Comparison of ENCODE assay signal across 7 cellular contexts in the genomic region with DNA sequence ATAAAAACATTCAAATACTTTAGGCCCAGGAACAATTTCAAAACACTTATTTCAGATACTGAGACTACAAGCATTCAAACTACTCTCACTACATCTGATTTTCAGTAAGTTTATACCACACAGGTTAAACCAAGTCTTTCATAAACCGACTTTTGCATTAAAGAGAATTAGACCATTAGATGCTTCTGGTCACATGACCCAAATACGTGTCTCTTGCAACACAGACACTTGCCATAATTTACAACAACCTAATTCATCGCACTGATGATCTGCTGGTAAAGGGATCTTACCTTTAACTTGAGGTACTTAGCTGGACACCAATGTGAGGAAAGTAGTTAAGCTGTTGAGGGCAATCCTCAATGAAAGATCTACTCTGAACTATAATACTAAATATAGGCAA. TPM values are rescaled to one million over a fixed set of nuclear protein-coding genes. Genes with fewer than 3 reads are reported as not detected.
DNase-seq lines count a peak whose midpoint lies in the region; ATAC-seq and TF ChIP-seq lines count a peak whose summit lies in the region.

No MANE protein-coding gene starts in this region.

- H2BK20ac ChIP-seq in H9 (ENCODE audit: low read depth, low read length, poor library complexity, severe bottlenecking), result no peak overlapping the region

- no peak overlapping the region for H2BK5ac ChIP-seq in H9 (ENCODE audit: insufficient read length, low read length)

- H2AK5ac ChIP-seq in H9 (ENCODE audit: insufficient read length, low read length), result no peak overlapping the region

- ATAC-seq in gastrocnemius medialis (no peak), GM21515 (IDR thresholded peaks at IDR 0.05; ENCODE audit: unreplicated experiment) (no peak)

- no peak overlapping the region for H2BK15ac ChIP-seq in H9 (ENCODE audit: low read depth, low read length)

- H3K27ac Mint-ChIP-seq in H9, result peak overlapping the region in 1 of 3 experiments; percentile 93; a peak in 4 of 7 replicates

- intact Hi-C loops in gastrocnemius medialis (cut with DNase I; ENCODE audit: low total_unique reads), result loop anchor here (10.0 kb wide), 1 partner anchor 335 kb away; no protein-coding TSS in a partner anchor

- H3K27me3 ChIP-seq in H9 (ENCODE audit: insufficient read depth, low read length) (no peaks in the 10 kb centered on the region), SJCRH30 (no peaks in the 10 kb centered on the region), gastrocnemius medialis (no peaks in the 10 kb centered on the region)

- H3K36me3 ChIP-seq in SJCRH30 (peaks cover 79% of the 10 kb centered on the region), gastrocnemius medialis (peaks cover 7 to 66% of the 10 kb centered on the region in 2 donors)

- no peak overlapping the region for H3K4ac ChIP-seq in H9 (ENCODE audit: low read depth, low read length)

- no peaks in the 10 kb centered on the region for H4K20me1 ChIP-seq in H9 (ENCODE audit: control insufficient read depth, insufficient read depth, insufficient read length)

- H3K27ac ChIP-seq in H9 (ENCODE audit: insufficient read length, low read depth, low read length) (no peak overlapping the region), SJCRH30 (no peak overlapping the region), gastrocnemius medialis (peak overlapping the region; percentile 85 to 100 (median 94))

- H3K36me3 Mint-ChIP-seq in H9 (ENCODE audit: insufficient read depth in 1 of 3, low read depth in 3 of 3), result peaks cover 65 to 81% (median 80%) of the 10 kb centered on the region in 3 experiments

- H3K9me3 ChIP-seq in H9 (ENCODE audit: control insufficient read depth, low read depth, low read length), result no peaks in the 10 kb centered on the region
- H3K9me3 ChIP-seq in SJCRH30 (replicated peaks), result no peaks in the 10 kb centered on the region
- H3K9me3 ChIP-seq in gastrocnemius medialis, result no peaks in the 10 kb centered on the region

- H3K23me2 ChIP-seq in H9 (ENCODE audit: insufficient read length, low read depth, low read length, poor library complexity, severe bottlenecking), result peaks cover 9% of the 10 kb centered on the region

- H3K4me3 ChIP-seq in SJCRH30 (peak overlapping the region; percentile 88), fibroblast of mammary gland (ENCODE audit: control insufficient read depth, low read depth, low read length) (peak overlapping the region; percentile 65), gastrocnemius medialis (peak overlapping the region; percentile 71 to 100 (median 82))

- H3T11ph ChIP-seq in H9 (ENCODE audit: low read length), result no peak overlapping the region

- no peak overlapping the region for H3K9ac ChIP-seq in H9 (ENCODE audit: extremely low read depth, insufficient read length, low read length)

- no peak overlapping the region for H3K14ac ChIP-seq in H9 (ENCODE audit: insufficient read depth, low read length)

- WGBS in H9 (ENCODE audit: extremely low coverage, insufficient read length, low lambda C conversion rate), result no CpG with 5 or more reads among the region's 3 CpGs

- H4K8ac ChIP-seq in H9 (replicated peaks; ENCODE audit: insufficient read length, low read depth, low read length), result no peak overlapping the region

- peaks cover 3% of the 10 kb centered on the region; the same call in 1 of the 2 replicates for H3K27me3 Mint-ChIP-seq in H9 (ENCODE audit: low read depth)

- H3K23ac ChIP-seq in H9 (ENCODE audit: insufficient read length, low read depth, low read length), result no peak overlapping the region

- in situ Hi-C loops in gastrocnemius medialis (cut with MboI; ENCODE audit: low sequenced_read_pairs in 4 of 4), result no loop called here

- no peak overlapping the region for H2BK12ac ChIP-seq in H9 (ENCODE audit: insufficient read length, low read depth, low read length)

- no peak for DNase-seq in H9
- DNase-seq in SJCRH30, result no peak
- DNase-seq in fibroblast of mammary gland (ENCODE audit: low read depth), result no peak
- no peak for DNase-seq in gastrocnemius medialis
- no peak for DNase-seq in NCI-H187 (lab: John Stamatoyannopoulos, UW)
- no peak for DNase-seq in COLO829 (ENCODE audit: low spot score)

- H2BK120ac ChIP-seq in H9 (ENCODE audit: low read depth, low read length, poor library complexity, severe bottlenecking), result no peak overlapping the region

- peak overlapping the region; percentile 91 for H3K4me2 ChIP-seq in H9 (ENCODE audit: insufficient read depth, insufficient read length, low read length)

- H3K56ac ChIP-seq in H9 (ENCODE audit: insufficient read length, low read depth, low read length), result no peak overlapping the region

- H4K5ac ChIP-seq in H9 (ENCODE audit: insufficient read length, low read depth, low read length), result no peak overlapping the region

- H3K4me3 Mint-ChIP-seq in H9, result peak overlapping the region; percentile 93 to 98

- H3K9me3 Mint-ChIP-seq in H9, result peaks cover 2 to 3% of the 10 kb centered on the region in 2 experiments; a peak in 3 of 5 replicates

- peaks cover 7% of the 10 kb centered on the region for H3K4me1 ChIP-seq in H9 (ENCODE audit: insufficient read depth, low read length)
- peaks cover 6% of the 10 kb centered on the region; the same call in 1 of the 2 replicates for H3K4me1 ChIP-seq in SJCRH30
- H3K4me1 ChIP-seq in gastrocnemius medialis, result peaks cover 63 to 69% of the 10 kb centered on the region in 2 donors

- no peak overlapping the region for H4K91ac ChIP-seq in H9 (ENCODE audit: insufficient read length, low read depth, low read length)

- TF ChIP-seq POLR2A in gastrocnemius medialis (IDR thresholded peaks at IDR 0.05), result no peak

- H3K4me1 Mint-ChIP-seq in H9, result peaks cover 50 to 60% of the 10 kb centered on the region in 2 experiments

- H3K79me1 ChIP-seq in H9 (ENCODE audit: insufficient read depth, low read depth, low read length, poor library complexity, severe bottlenecking), result peaks cover 10% of the 10 kb centered on the region

- no peak for TF ChIP-seq CTCF in H9 (conservative IDR thresholded peaks at IDR 0.05)
- no peak for TF ChIP-seq CTCF in fibroblast of mammary gland (conservative IDR thresholded peaks at IDR 0.05; ENCODE audit: control insufficient read depth, insufficient read depth, low read depth, low read length)
- no peak for TF ChIP-seq CTCF in gastrocnemius medialis (IDR thresholded peaks at IDR 0.05 in 4 of 5, conservative IDR thresholded peaks at IDR 0.05 in 1 of 5)

- H3K79me2 ChIP-seq in H9 (ENCODE audit: insufficient read depth, low read length), result peaks cover 29% of the 10 kb centered on the region

- H2AFZ ChIP-seq in H9 (ENCODE audit: low read length), result no peak overlapping the region

- no peak overlapping the region for H3K18ac ChIP-seq in H9 (ENCODE audit: insufficient read length, low read depth, low read length)

RNA-seq across cellular contexts. Expression of a gene that starts 3.2 kb away (rescaled TPM):
- total RNA-seq in H9 (2021), result 1,042 and 1,066 TPM in 2 replicates
- total RNA-seq in SJCRH30 (2014; rRNA removed; shearing (Covaris generic)), result 828 and 1,009 TPM in 2 replicates
- 100 to 1,000 TPM in 3 of 4 donors, 10 to 100 TPM in 1; 72.4 to 209 (median 157) TPM for total RNA-seq in gastrocnemius medialis

Comparison
In these comparisons a context has a peak if more than half of its experiments do, and no peak if none do; other contexts are left out.
1. H3K27ac ChIP-seq: peak in gastrocnemius medialis (4 of 4); none in H9 (single experiment) and SJCRH30 (single experiment).
2. Peak in every context shown above with its lines, with median percentiles within 50 percentile points of each other: H3K4me3 ChIP-seq.